Comparison of ENCODE assay signal across 28 cellular contexts in the genomic region with DNA sequence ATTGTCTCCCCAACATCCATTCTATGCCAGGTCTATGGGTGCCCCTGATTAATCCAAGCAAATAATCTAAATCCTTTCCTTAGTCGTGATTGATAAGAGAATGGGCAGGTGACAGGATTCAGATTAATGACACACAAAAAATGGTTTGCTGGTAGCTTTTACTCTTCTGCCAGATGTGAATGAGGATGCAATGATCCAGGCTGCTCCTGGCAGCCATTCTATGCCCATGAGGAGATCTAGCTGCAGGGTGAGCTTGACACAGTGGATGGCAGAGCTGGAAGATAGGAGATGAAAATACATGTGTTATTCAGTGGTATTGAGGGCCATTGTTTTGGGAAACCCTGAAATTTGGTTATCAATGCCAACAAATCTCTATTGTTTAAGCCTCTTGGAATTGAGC.
"Had no signal": no experiment of that assay in that cellular context is flagged by ENCODE, and none has a peak within 500 bp of the region (broad histone marks: within the 10 kb centered on the region; RNA-seq: fewer than 3 reads in every experiment).

No MANE protein-coding gene starts in this region.

- H3K9me3 ChIP-seq: stomach, suprapubic skin, testis, thoracic aorta, thyroid gland, tibial artery, tibial nerve, transverse colon, upper lobe of left lung, upper lobe of right lung, uterus, vagina had no signal

- H3K27me3 ChIP-seq: stomach, suprapubic skin, testis, thyroid gland, tibial artery, tibial nerve, transverse colon, upper lobe of left lung, upper lobe of right lung, uterus, vagina had no signal

- H3K4me1 Mint-ChIP-seq: stimulated activated effector memory CD8-positive, alpha-beta T cell treated with anti-CD3 and anti-CD28 coated beads, Interleukin-12 subunit alpha, Interleukin-12 subunit beta, amount 100 ng/mL, for 72 hours; stimulated activated memory B cell treated with anti-CD40 and anti-IgM and Interleukin-4, amounts not matched to agents 10 μg/mL and 1 μg/mL and 100 μg/mL, for 72 hours; stimulated activated naive B cell treated with anti-CD40 and anti-IgM and Interleukin-4, amounts not matched to agents 10 μg/mL and 1 μg/mL and 100 μg/mL, for 72 hours; stimulated activated naive CD8-positive, alpha-beta T cell treated with anti-CD3 and anti-CD28 coated beads, Interleukin-15, amount 100 ng/mL, for 72 hours had no signal

- H3K27ac ChIP-seq: stomach, suprapubic skin, testis, thoracic aorta, thyroid gland, tibial artery, tibial nerve, transverse colon, upper lobe of left lung, upper lobe of right lung, uterus, vagina had no signal

- H3K4me3 ChIP-seq: stomach, suprapubic skin, testis, thoracic aorta, thyroid gland, tibial artery, tibial nerve, transverse colon, upper lobe of left lung, upper lobe of right lung, uterus, vagina had no signal

- H3K9me3 Mint-ChIP-seq: stimulated activated effector memory CD8-positive, alpha-beta T cell treated with anti-CD3 and anti-CD28 coated beads, Interleukin-12 subunit alpha, Interleukin-12 subunit beta, amount 100 ng/mL, for 72 hours; stimulated activated memory B cell treated with anti-CD40 and anti-IgM and Interleukin-4, amounts not matched to agents 10 μg/mL and 1 μg/mL and 100 μg/mL, for 72 hours; stimulated activated naive CD8-positive, alpha-beta T cell treated with anti-CD3 and anti-CD28 coated beads, Interleukin-15, amount 100 ng/mL, for 72 hours; stimulated activated naive CD8-positive, alpha-beta T cell treated with anti-CD3 and anti-CD28 coated beads, Interleukin-15, Interleukin-2, amounts not matched to agents 100 ng/mL and 50 ng/mL, for 24 hours; type B pancreatic cell had no signal

- H3K36me3 ChIP-seq: thoracic aorta, thyroid gland, transverse colon, upper lobe of left lung, upper lobe of right lung, uterus, vagina had no signal

- H3K36me3 Mint-ChIP-seq: stimulated activated effector memory CD8-positive, alpha-beta T cell treated with anti-CD3 and anti-CD28 coated beads, Interleukin-12 subunit alpha, Interleukin-12 subunit beta, amount 100 ng/mL, for 72 hours; type B pancreatic cell had no signal

- FAIRE-seq: urothelium cell line had no signal

- H3K27ac Mint-ChIP-seq: stimulated activated effector memory CD8-positive, alpha-beta T cell treated with anti-CD3 and anti-CD28 coated beads, Interleukin-12 subunit alpha, Interleukin-12 subunit beta, amount 100 ng/mL, for 72 hours; stimulated activated memory B cell treated with anti-CD40 and anti-IgM and Interleukin-4, amounts not matched to agents 10 μg/mL and 1 μg/mL and 100 μg/mL, for 72 hours; stimulated activated naive B cell treated with anti-CD40 and anti-IgM and Interleukin-4, amounts not matched to agents 10 μg/mL and 1 μg/mL and 100 μg/mL, for 72 hours; stimulated activated naive CD8-positive, alpha-beta T cell treated with anti-CD3 and anti-CD28 coated beads, Interleukin-15, Interleukin-2, amounts not matched to agents 100 ng/mL and 50 ng/mL, for 24 hours; type B pancreatic cell had no signal

- DNase-seq: stimulated activated CD4-positive, alpha-beta T cell treated with anti-CD3 and anti-CD28 coated beads, Interleukin-2, amount 100 ng/mL, for 48 hours; stimulated activated CD4-positive, alpha-beta T cell treated with anti-CD3 and anti-CD28 coated beads, Interleukin-4, amount 100 ng/mL, for 1 hour; stimulated activated CD4-positive, alpha-beta T cell treated with anti-CD3 and anti-CD28 coated beads, Interleukin-4, amount 100 ng/mL, for 24 hours; stimulated activated CD4-positive, alpha-beta T cell treated with anti-CD3 and anti-CD28 coated beads, Interleukin-4, amount 100 ng/mL, for 4 hours; stimulated activated CD8-positive, alpha-beta memory T cell treated with anti-CD3 and anti-CD28 coated beads, Interleukin-4, amount 100 ng/mL, for 48 hours; stimulated activated naive B cell treated with anti-CD40 and anti-IgM and Interleukin-4, amounts not matched to agents 10 μg/mL and 1 μg/mL and 100 μg/mL, for 72 hours; stimulated activated naive CD4-positive, alpha-beta T cell; stimulated activated naive CD4-positive, alpha-beta T cell treated with Interleukin-2 at 50 U/mL for 16 hours; stimulated activated naive CD8-positive, alpha-beta T cell treated with anti-CD3 and anti-CD28 coated beads, Interleukin-15, amount 100 ng/mL, for 72 hours; stimulated activated naive CD8-positive, alpha-beta T cell treated with anti-CD3 and anti-CD28 coated beads, Interleukin-15, Interleukin-2, amounts not matched to agents 100 U/mL and 50 U/mL, for 24 hours; stomach; testis; thyroid gland; tibial artery; transverse colon; trophoblast cell; upper lobe of left lung; upper lobe of right lung; uterus had no signal

- ATAC-seq: stimulated activated effector memory CD8-positive, alpha-beta T cell treated with anti-CD3 and anti-CD28 coated beads, Interleukin-12 subunit alpha, Interleukin-12 subunit beta, amount 100 ng/mL, for 72 hours; stimulated activated memory B cell treated with anti-CD40 and anti-IgM and Interleukin-4, amounts not matched to agents 10 μg/mL and 1 μg/mL and 100 μg/mL, for 72 hours; stimulated activated naive B cell treated with anti-CD40 and anti-IgM and Interleukin-4, amounts not matched to agents 10 μg/mL and 1 μg/mL and 100 μg/mL, for 72 hours; stimulated activated naive CD8-positive, alpha-beta T cell treated with anti-CD3 and anti-CD28 coated beads, Interleukin-15, amount 100 ng/mL, for 72 hours; stimulated activated naive CD8-positive, alpha-beta T cell treated with anti-CD3 and anti-CD28 coated beads, Interleukin-15, Interleukin-2, amounts not matched to agents 100 U/mL and 50 U/mL, for 24 hours; upper lobe of right lung had no signal

- H3K27me3 Mint-ChIP-seq: stimulated activated memory B cell treated with anti-CD40 and anti-IgM and Interleukin-4, amounts not matched to agents 10 μg/mL and 1 μg/mL and 100 μg/mL, for 72 hours; stimulated activated naive B cell treated with anti-CD40 and anti-IgM and Interleukin-4, amounts not matched to agents 10 μg/mL and 1 μg/mL and 100 μg/mL, for 72 hours; stimulated activated naive CD8-positive, alpha-beta T cell treated with anti-CD3 and anti-CD28 coated beads, Interleukin-15, amount 100 ng/mL, for 72 hours; stimulated activated naive CD8-positive, alpha-beta T cell treated with anti-CD3 and anti-CD28 coated beads, Interleukin-15, Interleukin-2, amounts not matched to agents 100 ng/mL and 50 ng/mL, for 24 hours; type B pancreatic cell had no signal

- H3K4me3 Mint-ChIP-seq: stimulated activated effector memory CD8-positive, alpha-beta T cell treated with anti-CD3 and anti-CD28 coated beads, Interleukin-12 subunit alpha, Interleukin-12 subunit beta, amount 100 ng/mL, for 72 hours; stimulated activated memory B cell treated with anti-CD40 and anti-IgM and Interleukin-4, amounts not matched to agents 10 μg/mL and 1 μg/mL and 100 μg/mL, for 72 hours; stimulated activated naive B cell treated with anti-CD40 and anti-IgM and Interleukin-4, amounts not matched to agents 10 μg/mL and 1 μg/mL and 100 μg/mL, for 72 hours; stimulated activated naive CD8-positive, alpha-beta T cell treated with anti-CD3 and anti-CD28 coated beads, Interleukin-15, amount 100 ng/mL, for 72 hours; stimulated activated naive CD8-positive, alpha-beta T cell treated with anti-CD3 and anti-CD28 coated beads, Interleukin-15, Interleukin-2, amounts not matched to agents 100 ng/mL and 50 ng/mL, for 24 hours; type B pancreatic cell had no signal

- H3K4me1 ChIP-seq: suprapubic skin, testis, tibial nerve, transverse colon, upper lobe of left lung, upper lobe of right lung, uterus, vagina had no signal
